ENCODE assay signal across 8 cellular contexts in the genomic region with DNA sequence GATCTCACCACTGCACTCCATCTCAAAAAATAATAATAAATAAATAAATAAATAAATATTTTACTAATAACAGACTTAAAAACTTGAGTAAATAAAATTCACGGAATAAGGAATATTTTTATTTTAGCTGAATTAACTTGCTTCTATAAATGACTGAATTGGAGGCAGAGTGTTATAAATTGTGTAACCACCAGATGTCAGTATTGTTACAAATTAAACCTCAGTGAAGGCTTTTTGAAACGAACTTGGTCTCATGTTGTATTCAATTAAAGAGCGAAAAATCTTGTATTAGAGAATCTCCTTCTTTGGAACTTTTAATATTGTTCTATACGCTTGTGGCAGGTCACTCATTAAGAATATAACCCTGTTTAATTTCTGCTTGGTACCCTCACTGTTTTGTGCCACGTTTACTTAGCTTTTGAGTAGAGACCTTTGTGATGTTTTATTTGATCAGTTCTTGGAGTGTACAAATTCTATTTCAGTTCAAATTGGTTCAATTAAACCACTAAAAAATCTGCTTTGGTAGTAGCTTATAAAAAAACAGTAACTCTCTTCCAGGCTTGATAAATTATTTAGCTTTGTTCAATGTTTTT. TPM values are rescaled to one million over a fixed set of nuclear protein-coding genes. Genes with fewer than 3 reads are reported as not detected.
A peak's percentile ranks its signal among the peaks of the same experiment; 100 is the strongest.
DNase-seq lines count a peak whose midpoint lies in the region; ATAC-seq, FAIRE-seq and TF ChIP-seq lines count a peak whose summit lies in the region.

No MANE protein-coding gene starts in this region.

- H3K4me3 ChIP-seq in BE2C (ENCODE audit: low read depth, low read length) (no peak overlapping the region), Loucy (ENCODE audit: low read length, poor library complexity, severe bottlenecking) (no peak overlapping the region), pancreas (no peak overlapping the region), MG63 (no peak overlapping the region)

- H3K27me3 ChIP-seq in BE2C (peaks cover 39% of the 10 kb centered on the region), Loucy (ENCODE audit: insufficient read depth, low read length, poor library complexity, severe bottlenecking) (no peaks in the 10 kb centered on the region), pancreas (peaks cover 0 to 4% (median 0%) of the 10 kb centered on the region in 4 donors), MG63 (peaks cover 13% of the 10 kb centered on the region)

- no peaks in the 10 kb centered on the region for H3F3A ChIP-seq in Loucy (ENCODE audit: low read depth)

- H3K4me1 ChIP-seq in BE2C (no peaks in the 10 kb centered on the region), Loucy (ENCODE audit: insufficient read depth, low read length, poor library complexity, severe bottlenecking) (no peaks in the 10 kb centered on the region), pancreas (no peaks in the 10 kb centered on the region)

- no peak for DNase-seq in BE2C
- peak; percentile 67 for DNase-seq in RKO (ENCODE audit: low spot score)
- peak; percentile 33 for DNase-seq in epidermal melanocyte (ENCODE audit: insufficient read length, low spot score)
- DNase-seq in pancreas: no peak
- DNase-seq in MG63: no peak
- DNase-seq in activated CD8-positive, alpha-beta memory T cell treated with anti-CD3 and anti-CD28 coated beads, Interleukin-2, amount 50 U/mL, for 4 hours: no peak

- no peaks in the 10 kb centered on the region for H3K36me3 ChIP-seq in BE2C
- no peaks in the 10 kb centered on the region for H3K36me3 ChIP-seq in Loucy (ENCODE audit: insufficient read depth, low read length)
- H3K36me3 ChIP-seq in pancreas: no peaks in the 10 kb centered on the region
- no peaks in the 10 kb centered on the region for H3K36me3 ChIP-seq in MG63

- no peaks in the 10 kb centered on the region for H4K20me1 ChIP-seq in Loucy (ENCODE audit: insufficient read depth, low read length, poor library complexity, severe bottlenecking)

- 0 out of 2 replicates have a peak overlapping the region, but pooled peaks have one; percentile 22 for H2AFZ ChIP-seq in Loucy (ENCODE audit: low read length)

- H3K9me2 ChIP-seq in Loucy (replicated peaks; ENCODE audit: low read depth, low read length): no peaks in the 10 kb centered on the region

- intact Hi-C loops in pancreas (cut with DNase I): loop anchor here in 1 of 3 donors (5.0 kb wide), 1 partner anchor 737 kb away; no protein-coding TSS in a partner anchor

- ATAC-seq in GM18907 (IDR thresholded peaks at IDR 0.05; ENCODE audit: unreplicated experiment): peak; percentile 67
- peak in 3 of 4 donors; percentile 66 to 72 (median 68) for ATAC-seq in pancreas

- peak; percentile 98 for FAIRE-seq in pancreas (lab: Jason Lieb, UNC)

- H3K27ac ChIP-seq in pancreas: no peak overlapping the region

- H3K9me3 ChIP-seq in BE2C (no peaks in the 10 kb centered on the region), Loucy (ENCODE audit: insufficient read depth, low read depth, low read length) (no peaks in the 10 kb centered on the region), pancreas (no peaks in the 10 kb centered on the region), MG63 (no peaks in the 10 kb centered on the region)

- TF ChIP-seq CTCF in BE2C (IDR thresholded peaks at IDR 0.05; ENCODE audit: low read depth, low read length) (peak; percentile 49), Loucy (conservative IDR thresholded peaks at IDR 0.05; ENCODE audit: low read length) (peak; percentile 69), pancreas (IDR thresholded peaks at IDR 0.05) (peak; percentile 25 to 59 (median 42))

- no peak overlapping the region for H3K9ac ChIP-seq in Loucy (ENCODE audit: low read depth, low read length, poor library complexity, severe bottlenecking)

- WGBS in pancreas, 2 donors: 10 to 12% methylated on average over 5 of the region's 5 CpGs

- H3K79me2 ChIP-seq in Loucy (ENCODE audit: insufficient read depth, low read length): no peaks in the 10 kb centered on the region

- H3K4me2 ChIP-seq in Loucy (ENCODE audit: low read depth, low read length, poor library complexity, severe bottlenecking): no peak overlapping the region

RNA-seq across cellular contexts. Expression of a gene that starts 45.6 kb away (rescaled TPM):
- 0.11 TPM for polyA plus RNA-seq in BE2C (2012; ENCODE audit: insufficient read depth, insufficient read length, low read depth)
- total RNA-seq in pancreas: 1 to 10 TPM in 3 of 6 donors, under 1 TPM in 3; 0.39 to 6.1 (median 1.1) TPM
- polyA plus RNA-seq in pancreas: 1 to 10 TPM in 1 of 2 donors, under 1 TPM in 1; 0.61 to 3.3 TPM
- total RNA-seq in MG63 (2014; rRNA removed; shearing (Covaris generic); ENCODE audit: low replicate concordance): not detected in 2 replicates

Comparison
In these comparisons a context has a peak if more than half of its experiments do, and no peak if none do; other contexts are left out.
1. DNase-seq: peak in RKO (single experiment) and epidermal melanocyte (single experiment); none in BE2C (single experiment), pancreas (0 of 6), MG63 (single experiment) and activated CD8-positive, alpha-beta memory T cell treated with anti-CD3 and anti-CD28 coated beads, Interleukin-2, amount 50 U/mL, for 4 hours (single experiment).
2. Peak in every context shown above with its lines, with median percentiles within 50 percentile points of each other: CTCF ChIP-seq.